Comparison of ENCODE assay signal across 17 cellular contexts in genomic region chr2:201891676-201892075, GRCh38.
"Had no signal": no experiment of that assay in that cellular context is flagged by ENCODE, and none has a peak within 500 bp of the region (broad histone marks: within the 10 kb centered on the region; RNA-seq: fewer than 3 reads in every experiment).

No MANE protein-coding gene starts in this region.

- H3K9me3 ChIP-seq: gastrocnemius medialis, heart right ventricle, psoas muscle, right lobe of liver, suprapubic skin had no signal

- H3K4me1 ChIP-seq: right lobe of liver had no signal

- H3K27ac ChIP-seq: dorsolateral prefrontal cortex, gastrocnemius medialis, heart right ventricle, psoas muscle, right lobe of liver had no signal

- H3K4me3 ChIP-seq: dorsolateral prefrontal cortex, gastrocnemius medialis, heart right ventricle, lung, psoas muscle, right lobe of liver, smooth muscle cell, suprapubic skin had no signal

- H3K27me3 ChIP-seq: gastrocnemius medialis, right lobe of liver, suprapubic skin had no signal

- H3K36me3 ChIP-seq: gastrocnemius medialis, heart right ventricle, right lobe of liver, suprapubic skin had no signal

- DNase-seq: activated CD4-positive, alpha-beta T cell treated with anti-CD3 and anti-CD28 coated beads, Interleukin-2, amount 10 ng/mL, durations not matched to agents 24 days and 14 days; activated CD4-positive, CD25-positive, alpha-beta regulatory T cell; activated CD8-positive, alpha-beta memory T cell treated with anti-CD3 and anti-CD28 coated beads, Interleukin-2, amount 50 U/mL, for 4 hours; activated CD8-positive, alpha-beta T cell treated with anti-CD3 and anti-CD28 coated beads, Interleukin-2, amount 10 ng/mL, durations not matched to agents 7 days and 5 days; activated gamma-delta T cell; activated T-cell treated with anti-CD3 and anti-CD28 coated beads, Interleukin-2, amount 50 U/mL, for 72 hours; amniotic stem cell; dorsolateral prefrontal cortex; endodermal cell; gastrocnemius medialis; heart right ventricle; left colon; psoas muscle; right lobe of liver had no signal
